Comparison of ENCODE assay signal across 11 cellular contexts in genomic region chr5:178330791-178331404, GRCh38.
DNase-seq lines count a peak whose midpoint lies in the region; ATAC-seq and TF ChIP-seq lines count a peak whose summit lies in the region.
"Had no signal": no experiment of that assay in that cellular context is flagged by ENCODE, and none has a peak within 500 bp of the region (broad histone marks: within the 10 kb centered on the region; RNA-seq: fewer than 3 reads in every experiment).

No MANE protein-coding gene starts in this region.

- H3K4me3 Mint-ChIP-seq in naive thymus-derived CD8-positive, alpha-beta T cell = peak overlapping the region in 1 of 10 donors; percentile 31
- H3K4me3 Mint-ChIP-seq in glutamatergic neuron (ENCODE audit: unreplicated experiment) = no peak overlapping the region
- H3K4me3 Mint-ChIP-seq: activated B cell treated with CpG ODN at 0.5 μM for 24 hours had no signal

- no peaks in the 10 kb centered on the region for H3K9me3 Mint-ChIP-seq in naive thymus-derived CD8-positive, alpha-beta T cell
- peaks cover 16% of the 10 kb centered on the region for H3K9me3 Mint-ChIP-seq in glutamatergic neuron (ENCODE audit: unreplicated experiment)
- H3K9me3 Mint-ChIP-seq: activated B cell treated with CpG ODN at 0.5 μM for 24 hours had no signal

- H3K36me3 Mint-ChIP-seq in naive thymus-derived CD8-positive, alpha-beta T cell = no peaks in the 10 kb centered on the region
- H3K36me3 Mint-ChIP-seq in glutamatergic neuron (ENCODE audit: unreplicated experiment) = no peaks in the 10 kb centered on the region

- peaks cover 4 to 11% (median 8%) of the 10 kb centered on the region in 4 donors for H3K4me1 Mint-ChIP-seq in naive thymus-derived CD8-positive, alpha-beta T cell
- H3K4me1 Mint-ChIP-seq in glutamatergic neuron (ENCODE audit: low read depth, unreplicated experiment) = peaks cover 13% of the 10 kb centered on the region

- H3K27me3 Mint-ChIP-seq in naive thymus-derived CD8-positive, alpha-beta T cell = no peaks in the 10 kb centered on the region
- H3K27me3 Mint-ChIP-seq in glutamatergic neuron (ENCODE audit: unreplicated experiment) = peaks cover 14% of the 10 kb centered on the region

- TF ChIP-seq CTCF in glutamatergic neuron (IDR thresholded peaks at IDR 0.05; ENCODE audit: partially characterized antibody, unreplicated experiment) = no peak

- DNase-seq in stimulated activated CD4-positive, alpha-beta T cell treated with anti-CD3 and anti-CD28 coated beads, Interleukin-15, amount 100 ng/mL, for 24 hours = peak; percentile 5
- no peak for DNase-seq in stimulated activated CD4-positive, alpha-beta T cell treated with anti-CD3 and anti-CD28 coated beads, Interleukin-1b, Interleukin-23, amount 100 ng/mL, for 48 hours
- peak in 5 of 10 donors; percentile 4 to 43 (median 8) for DNase-seq in naive thymus-derived CD8-positive, alpha-beta T cell
- DNase-seq in glutamatergic neuron = no peak
- DNase-seq in cerebellar nuclear complex (lab: John Stamatoyannopoulos, UW) = no peak
- DNase-seq: activated B cell treated with CpG ODN at 0.5 μM for 24 hours had no signal

- POLR2A ChIA-PET in naive thymus-derived CD8-positive, alpha-beta T cell (lab: Charles Lee) = interaction anchor here (0.9 kb wide), 1 partner anchor 10 kb away, joined by 3 read pairs; no protein-coding TSS in a partner anchor

- ATAC-seq in naive thymus-derived CD8-positive, alpha-beta T cell = peak; percentile 66 to 79
- ATAC-seq in HG03159 (IDR thresholded peaks at IDR 0.05; ENCODE audit: unreplicated experiment) (no peak), HG03521 (IDR thresholded peaks at IDR 0.05; ENCODE audit: unreplicated experiment) (no peak)
- ATAC-seq: GM12878 had no signal

- H3K27ac ChIP-seq in cingulate gyrus (ENCODE audit: low read depth, low read length) = peak overlapping the region; percentile 98
- H3K27ac ChIP-seq: ascending aorta had no signal

- H3K27ac Mint-ChIP-seq in naive thymus-derived CD8-positive, alpha-beta T cell = peak overlapping the region in 7 of 10 donors; percentile 43 to 89 (median 72)
- no peak overlapping the region for H3K27ac Mint-ChIP-seq in glutamatergic neuron (ENCODE audit: unreplicated experiment)
- H3K27ac Mint-ChIP-seq: activated B cell treated with CpG ODN at 0.5 μM for 24 hours had no signal

Comparison
In these comparisons a context has a peak if more than half of its experiments do, and no peak if none do; other contexts are left out.
1. ATAC-seq: peak in naive thymus-derived CD8-positive, alpha-beta T cell (2 of 2); none in HG03159 (single experiment) and HG03521 (single experiment).